ENCODE assay signal across 1 cellular context in the genomic region with DNA sequence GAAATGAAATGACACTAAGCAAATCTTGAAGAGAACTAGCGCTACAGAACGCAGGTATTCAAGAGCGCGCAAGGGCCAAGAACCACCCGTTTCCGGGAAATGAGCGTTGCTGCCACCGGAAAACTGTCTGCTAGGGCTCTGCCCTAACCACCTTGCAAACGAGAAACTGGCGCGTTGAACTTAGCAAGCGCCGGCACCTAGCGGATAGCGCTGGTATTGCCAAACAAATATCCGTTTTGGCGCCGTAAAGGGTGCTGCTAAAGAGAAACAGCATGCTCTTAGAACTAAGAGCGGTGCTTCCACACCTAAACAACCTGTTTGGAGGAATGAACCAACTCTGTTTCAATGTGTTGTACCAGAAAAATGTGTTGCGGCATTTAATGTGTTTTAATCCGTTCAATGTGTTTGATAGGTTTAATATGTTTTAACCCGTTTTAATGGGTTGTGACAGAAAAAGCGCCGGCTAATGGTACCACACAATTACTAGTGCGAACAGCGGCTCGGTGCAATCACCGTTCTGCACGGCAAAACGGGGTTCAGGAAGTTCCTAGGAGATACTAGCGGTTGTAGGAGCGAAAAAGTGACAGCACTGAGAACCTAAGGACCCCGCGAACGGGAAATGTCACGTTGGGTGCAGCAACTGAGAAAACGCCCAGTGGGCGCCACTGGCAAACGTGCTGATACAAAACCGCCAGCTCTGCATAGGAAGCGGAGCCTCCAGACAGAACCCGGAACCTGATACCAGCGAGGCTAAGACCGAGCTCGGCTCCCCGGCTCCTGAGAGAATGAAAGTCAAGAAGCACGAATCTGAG.
TF ChIP-seq lines count a peak whose summit lies in the region.

A gene with protein sequence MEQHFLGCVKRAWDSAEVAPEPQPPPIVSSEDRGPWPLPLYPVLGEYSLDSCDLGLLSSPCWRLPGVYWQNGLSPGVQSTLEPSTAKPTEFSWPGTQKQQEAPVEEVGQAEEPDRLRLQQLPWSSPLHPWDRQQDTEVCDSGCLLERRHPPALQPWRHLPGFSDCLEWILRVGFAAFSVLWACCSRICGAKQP (minus strand): TSS at position 33 of the 812 bp plus-strand sequence. CDS start 273 bp downstream, outside the sequence.

TF ChIP-seq in K562, 482 proteins besides CTCF, POLR2A, EP300 and RAD21 (continued from another document and continues in another):
- TF ChIP-seq, protein P1, sequence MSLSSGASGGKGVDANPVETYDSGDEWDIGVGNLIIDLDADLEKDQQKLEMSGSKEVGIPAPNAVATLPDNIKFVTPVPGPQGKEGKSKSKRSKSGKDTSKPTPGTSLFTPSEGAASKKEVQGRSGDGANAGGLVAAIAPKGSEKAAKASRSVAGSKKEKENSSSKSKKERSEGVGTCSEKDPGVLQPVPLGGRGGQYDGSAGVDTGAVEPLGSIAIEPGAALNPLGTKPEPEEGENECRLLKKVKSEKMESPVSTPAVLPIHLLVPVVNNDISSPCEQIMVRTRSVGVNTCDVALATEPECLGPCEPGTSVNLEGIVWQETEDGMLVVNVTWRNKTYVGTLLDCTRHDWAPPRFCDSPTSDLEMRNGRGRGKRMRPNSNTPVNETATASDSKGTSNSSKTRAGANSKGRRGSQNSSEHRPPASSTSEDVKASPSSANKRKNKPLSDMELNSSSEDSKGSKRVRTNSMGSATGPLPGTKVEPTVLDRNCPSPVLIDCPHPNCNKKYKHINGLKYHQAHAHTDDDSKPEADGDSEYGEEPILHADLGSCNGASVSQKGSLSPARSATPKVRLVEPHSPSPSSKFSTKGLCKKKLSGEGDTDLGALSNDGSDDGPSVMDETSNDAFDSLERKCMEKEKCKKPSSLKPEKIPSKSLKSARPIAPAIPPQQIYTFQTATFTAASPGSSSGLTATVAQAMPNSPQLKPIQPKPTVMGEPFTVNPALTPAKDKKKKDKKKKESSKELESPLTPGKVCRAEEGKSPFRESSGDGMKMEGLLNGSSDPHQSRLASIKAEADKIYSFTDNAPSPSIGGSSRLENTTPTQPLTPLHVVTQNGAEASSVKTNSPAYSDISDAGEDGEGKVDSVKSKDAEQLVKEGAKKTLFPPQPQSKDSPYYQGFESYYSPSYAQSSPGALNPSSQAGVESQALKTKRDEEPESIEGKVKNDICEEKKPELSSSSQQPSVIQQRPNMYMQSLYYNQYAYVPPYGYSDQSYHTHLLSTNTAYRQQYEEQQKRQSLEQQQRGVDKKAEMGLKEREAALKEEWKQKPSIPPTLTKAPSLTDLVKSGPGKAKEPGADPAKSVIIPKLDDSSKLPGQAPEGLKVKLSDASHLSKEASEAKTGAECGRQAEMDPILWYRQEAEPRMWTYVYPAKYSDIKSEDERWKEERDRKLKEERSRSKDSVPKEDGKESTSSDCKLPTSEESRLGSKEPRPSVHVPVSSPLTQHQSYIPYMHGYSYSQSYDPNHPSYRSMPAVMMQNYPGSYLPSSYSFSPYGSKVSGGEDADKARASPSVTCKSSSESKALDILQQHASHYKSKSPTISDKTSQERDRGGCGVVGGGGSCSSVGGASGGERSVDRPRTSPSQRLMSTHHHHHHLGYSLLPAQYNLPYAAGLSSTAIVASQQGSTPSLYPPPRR (CRISPR knock-in tag; IDR thresholded peaks at IDR 0.05; ENCODE audit: borderline replicate concordance) = no peak
- TF ChIP-seq RBM39 (optimal IDR thresholded peaks at IDR 0.05; ENCODE audit: low read depth, low read length) (no peak), SMARCB1 (IDR thresholded peaks at IDR 0.05; ENCODE audit: insufficient read length, low read depth) (no peak), SNAPC5 (CRISPR knock-in tag; IDR thresholded peaks at IDR 0.05) (no peak), KAT8 (IDR thresholded peaks at IDR 0.05; ENCODE audit: low read depth) (no peak), LEF1 (IDR thresholded peaks at IDR 0.05) (peak; percentile 32; the same call in 1 of the 2 replicates), ZBTB17 (CRISPR knock-in tag; IDR thresholded peaks at IDR 0.05) (peak; percentile 52; the same call in 1 of the 2 replicates), ZFP30 (CRISPR knock-in tag; IDR thresholded peaks at IDR 0.05; ENCODE audit: borderline replicate concordance) (no peak), THAP7 (CRISPR knock-in tag; IDR thresholded peaks at IDR 0.05) (no peak), ZNF76 (CRISPR knock-in tag; IDR thresholded peaks at IDR 0.05; ENCODE audit: borderline replicate concordance) (no peak), EZH2 (IDR thresholded peaks at IDR 0.05; ENCODE audit: borderline replicate concordance, low read depth, low read length) (no peak), AFF1 (IDR thresholded peaks at IDR 0.05; ENCODE audit: low read depth in 1 of 2, partially characterized antibody in 2 of 2) (no peak), KLF16 (IDR thresholded peaks at IDR 0.05) (peak; percentile 66), NCOR1 (IDR thresholded peaks at IDR 0.05) (peak; percentile 51), SNRNP70 (optimal IDR thresholded peaks at IDR 0.05; ENCODE audit: low read depth, low read length) (no peak), PYGO2 (tag; IDR thresholded peaks at IDR 0.05) (no peak), FOXP4 (CRISPR knock-in tag; IDR thresholded peaks at IDR 0.05; ENCODE audit: borderline replicate concordance) (peak; percentile 75; the same call in 1 of the 2 replicates), FOSL1 (tag; conservative IDR thresholded peaks at IDR 0.05) (peak; percentile 9; the same call in 1 of the 2 replicates), RFX7 (CRISPR knock-in tag; IDR thresholded peaks at IDR 0.05) (no peak), SMAD3 (CRISPR knock-in tag; conservative IDR thresholded peaks at IDR 0.05) (no peak), U2AF2 (optimal IDR thresholded peaks at IDR 0.05; ENCODE audit: low read depth, low read length) (no peak), HMBOX1 (IDR thresholded peaks at IDR 0.05) (peak; percentile 73; the same call in 1 of the 2 replicates), NEUROD1 (IDR thresholded peaks at IDR 0.05; ENCODE audit: borderline replicate concordance, low read depth, low read length, partially characterized antibody) (peak; percentile 13), STAT5A (IDR thresholded peaks at IDR 0.05; ENCODE audit: borderline replicate concordance, low read length) (peak; percentile 50; the same call in 1 of the 2 replicates), RBM25 (IDR thresholded peaks at IDR 0.05; ENCODE audit: low read depth, low read length, severe bottlenecking) (no peak), MCM3 (IDR thresholded peaks at IDR 0.05) (no peak), EP400 (IDR thresholded peaks at IDR 0.05) (peak; percentile 74), GTF2E2 (tag; IDR thresholded peaks at IDR 0.05) (no peak), YY1 (IDR thresholded peaks at IDR 0.05; ENCODE audit: borderline replicate concordance in 1 of 3, control insufficient read depth in 1 of 3, extremely low read depth in 1 of 3, insufficient read depth in 3 of 3, insufficient read length in 1 of 3, insufficient replicate concordance in 2 of 3, low read depth in 1 of 3, low read length in 2 of 3) (peak in 1 of 3 experiments; percentile 73), ZNF512 (tag; IDR thresholded peaks at IDR 0.05) (no peak), ELF2 (CRISPR knock-in tag; IDR thresholded peaks at IDR 0.05) (0 out of 2 replicates have a peak, but pooled peaks have one; percentile 8), ZNF282 (CRISPR knock-in tag; IDR thresholded peaks at IDR 0.05) (no peak), NONO (IDR thresholded peaks at IDR 0.05; ENCODE audit: low read depth in 2 of 2, low read length in 1 of 2) (no peak), NCOA1 (IDR thresholded peaks at IDR 0.05; ENCODE audit: low read depth) (no peak), TBP (optimal IDR thresholded peaks at IDR 0.05; ENCODE audit: low read depth, low read length) (peak; percentile 17), MED1 (CRISPR knock-in tag; IDR thresholded peaks at IDR 0.05; ENCODE audit: borderline replicate concordance) (no peak), FUS (optimal IDR thresholded peaks at IDR 0.05; ENCODE audit: low read depth, low read length) (no peak)
- TF ChIP-seq, protein P2, sequence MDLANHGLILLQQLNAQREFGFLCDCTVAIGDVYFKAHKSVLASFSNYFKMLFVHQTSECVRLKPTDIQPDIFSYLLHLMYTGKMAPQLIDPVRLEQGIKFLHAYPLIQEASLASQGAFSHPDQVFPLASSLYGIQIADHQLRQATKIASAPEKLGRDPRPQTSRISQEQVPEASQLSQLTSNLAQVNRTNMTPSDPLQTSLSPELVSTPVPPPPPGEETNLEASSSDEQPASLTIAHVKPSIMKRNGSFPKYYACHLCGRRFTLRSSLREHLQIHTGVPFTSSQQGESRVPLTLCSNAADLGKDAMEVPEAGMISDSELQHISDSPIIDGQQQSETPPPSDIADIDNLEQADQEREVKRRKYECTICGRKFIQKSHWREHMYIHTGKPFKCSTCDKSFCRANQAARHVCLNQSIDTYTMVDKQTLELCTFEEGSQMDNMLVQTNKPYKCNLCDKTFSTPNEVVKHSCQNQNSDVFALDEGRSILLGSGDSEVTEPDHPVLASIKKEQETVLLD (IDR thresholded peaks at IDR 0.05) = no peak
- TF ChIP-seq, protein P3, sequence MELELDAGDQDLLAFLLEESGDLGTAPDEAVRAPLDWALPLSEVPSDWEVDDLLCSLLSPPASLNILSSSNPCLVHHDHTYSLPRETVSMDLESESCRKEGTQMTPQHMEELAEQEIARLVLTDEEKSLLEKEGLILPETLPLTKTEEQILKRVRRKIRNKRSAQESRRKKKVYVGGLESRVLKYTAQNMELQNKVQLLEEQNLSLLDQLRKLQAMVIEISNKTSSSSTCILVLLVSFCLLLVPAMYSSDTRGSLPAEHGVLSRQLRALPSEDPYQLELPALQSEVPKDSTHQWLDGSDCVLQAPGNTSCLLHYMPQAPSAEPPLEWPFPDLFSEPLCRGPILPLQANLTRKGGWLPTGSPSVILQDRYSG (tag; conservative IDR thresholded peaks at IDR 0.05; ENCODE audit: low read depth) = no peak
- TF ChIP-seq, protein P4, sequence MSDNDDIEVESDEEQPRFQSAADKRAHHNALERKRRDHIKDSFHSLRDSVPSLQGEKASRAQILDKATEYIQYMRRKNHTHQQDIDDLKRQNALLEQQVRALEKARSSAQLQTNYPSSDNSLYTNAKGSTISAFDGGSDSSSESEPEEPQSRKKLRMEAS (CRISPR knock-in tag; IDR thresholded peaks at IDR 0.05) = peak; percentile 37; the same call in 1 of the 2 replicates
